ENCODE assay signal across 8 cellular contexts in genomic region chr9:116000748-116001329, GRCh38.
A peak's percentile ranks its signal among the peaks of the same experiment; 100 is the strongest.
DNase-seq lines count a peak whose midpoint lies in the region; ATAC-seq and TF ChIP-seq lines count a peak whose summit lies in the region.
"Had no signal": no experiment of that assay in that cellular context is flagged by ENCODE, and none has a peak within 500 bp of the region (broad histone marks: within the 10 kb centered on the region; RNA-seq: fewer than 3 reads in every experiment).

No MANE protein-coding gene starts in this region.

- H3K27ac Mint-ChIP-seq in GM23338 = no peak overlapping the region
- H3K27ac Mint-ChIP-seq: memory B cell had no signal

- ATAC-seq in GM23338 = peak; percentile 92
- ATAC-seq in Panc1 = no peak

- no peak overlapping the region for H3K4me2 ChIP-seq in GM23338

- H3K9me3 Mint-ChIP-seq in GM23338 = no peaks in the 10 kb centered on the region

- H3K27me3 ChIP-seq in GM23338 (ENCODE audit: insufficient read depth) (no peaks in the 10 kb centered on the region), Panc1 (ENCODE audit: control insufficient read depth, insufficient read depth, low read length) (no peaks in the 10 kb centered on the region), iPS DF 6.9 (ENCODE audit: control insufficient read depth, insufficient read depth, low read length) (no peaks in the 10 kb centered on the region)

- H4K20me1 ChIP-seq in GM23338 (replicated peaks; ENCODE audit: insufficient read depth) = no peaks in the 10 kb centered on the region

- no CpG with 5 or more reads among the region's 4 CpGs for WGBS in iPS DF 6.9 (ENCODE audit: insufficient coverage, insufficient read length)

- POLR2A ChIA-PET in Panc1 (lab: Charles Lee) = no interaction called here

- no peaks in the 10 kb centered on the region for H3K9me3 ChIP-seq in Panc1 (ENCODE audit: control insufficient read depth, insufficient read depth, low read depth, low read length)
- H3K9me3 ChIP-seq in iPS DF 6.9 (ENCODE audit: control insufficient read depth, insufficient read depth, low read length) = no peaks in the 10 kb centered on the region

- TF ChIP-seq CTCF in GM12865 (IDR thresholded peaks at IDR 0.05; ENCODE audit: insufficient read depth, low read depth, low read length, missing control alignments) (peak; percentile 42), GM23338 (conservative IDR thresholded peaks at IDR 0.05; ENCODE audit: low read depth in 2 of 2) (peak; percentile 75 to 84), Panc1 (IDR thresholded peaks at IDR 0.05) (peak; percentile 56)

- BruUV-seq in Panc1 (replicated peaks; lab: Mats Ljungman, UMichigan) = no TSS peak

- no peaks in the 10 kb centered on the region for H3K4me1 ChIP-seq in GM23338 (ENCODE audit: insufficient read depth)
- H3K4me1 ChIP-seq in Panc1 (ENCODE audit: control insufficient read depth, insufficient read depth, low read length) = no peaks in the 10 kb centered on the region
- no peaks in the 10 kb centered on the region for H3K4me1 ChIP-seq in iPS DF 6.9 (ENCODE audit: control insufficient read depth, insufficient read depth, low read length)

- CTCF ChIA-PET in Panc1 (lab: Charles Lee) = no interaction called here

- no peak overlapping the region for H3K27ac ChIP-seq in GM23338 (ENCODE audit: low read depth)
- H3K27ac ChIP-seq in Panc1 (ENCODE audit: low read length) = no peak overlapping the region
- no peak overlapping the region for H3K27ac ChIP-seq in iPS DF 6.9 (ENCODE audit: low read length)

- no peaks in the 10 kb centered on the region for H3K36me3 Mint-ChIP-seq in GM23338 (ENCODE audit: low read depth)
- H3K36me3 Mint-ChIP-seq: memory B cell had no signal

- H3K4me1 Mint-ChIP-seq in GM23338 = no peaks in the 10 kb centered on the region
- H3K4me1 Mint-ChIP-seq: memory B cell had no signal

- in situ Hi-C loops in Panc1 (cut with HindIII; ENCODE audit: low pct_unique_long_range_greater_than_20kb, low sequenced_read_pairs) = no loop called here

- H3K4me3 Mint-ChIP-seq in GM23338 = no peak overlapping the region
- H3K4me3 Mint-ChIP-seq: memory B cell had no signal

- H3K9me2 ChIP-seq in GM23338 (ENCODE audit: insufficient read depth) = no peaks in the 10 kb centered on the region; the same call in 1 of the 2 replicates

- intact Hi-C loops in Panc1 (cut with micrococcal nuclease; ENCODE audit: unreplicated experiment) = no loop called here

- no peak overlapping the region for H2AFZ ChIP-seq in GM23338

- H3K4me3 ChIP-seq in GM12865 (ENCODE audit: low read depth, low read length) (no peak overlapping the region), GM23338 (no peak overlapping the region), Panc1 (ENCODE audit: low read depth in 2 of 2, low read length in 2 of 2) (no peak overlapping the region), iPS DF 6.9 (ENCODE audit: low read length) (no peak overlapping the region)

- no peaks in the 10 kb centered on the region for H3F3A ChIP-seq in GM23338 (replicated peaks; ENCODE audit: low read depth)

- H3K79me2 ChIP-seq in GM23338 (replicated peaks; ENCODE audit: insufficient read depth) = no peaks in the 10 kb centered on the region

- peak; percentile 11 for DNase-seq in GM12865 (ENCODE audit: low read depth)
- DNase-seq in GM23338 (ENCODE audit: low spot score) = peak; percentile 73
- no peak for DNase-seq in Panc1 (ENCODE audit: low read depth, low spot score)
- DNase-seq in iPS DF 6.9 (ENCODE audit: low read depth, low spot score) = peak; percentile 0
- no peak for DNase-seq in stimulated activated naive CD4-positive, alpha-beta T cell treated with Interleukin-2 at 50 U/mL for 16 hours (lab: John Stamatoyannopoulos, UW)
- no peak for DNase-seq in activated CD8-positive, alpha-beta memory T cell treated with anti-CD3 and anti-CD28 coated beads for 24 hours
- no peak for DNase-seq in Ammon's horn (ENCODE audit: low spot score)

- no peaks in the 10 kb centered on the region for H3K27me3 Mint-ChIP-seq in GM23338 (ENCODE audit: insufficient read depth, low read depth, poor library complexity)
- H3K27me3 Mint-ChIP-seq: memory B cell had no signal

- no peaks in the 10 kb centered on the region for H3K36me3 ChIP-seq in GM23338 (ENCODE audit: insufficient read depth)
- H3K36me3 ChIP-seq in Panc1 (ENCODE audit: control insufficient read depth, insufficient read depth, low read length) = no peaks in the 10 kb centered on the region
- no peaks in the 10 kb centered on the region for H3K36me3 ChIP-seq in iPS DF 6.9 (ENCODE audit: control insufficient read depth, insufficient read depth, low read length)

TF ChIP-seq in GM23338, 12 proteins besides CTCF, POLR2A, EP300 and RAD21 (continues in another document):
- TF ChIP-seq ZNF462 (CRISPR knock-in tag; IDR thresholded peaks at IDR 0.05) (no peak), NANOG (IDR thresholded peaks at IDR 0.05; ENCODE audit: borderline replicate concordance) (no peak), ZNF114 (CRISPR knock-in tag; IDR thresholded peaks at IDR 0.05) (no peak), EZH2phosphoT487 (IDR thresholded peaks at IDR 0.05; ENCODE audit: unreplicated experiment) (no peak)

Comparison
In these comparisons a context has a peak if more than half of its experiments do, and no peak if none do; other contexts are left out.
1. DNase-seq: peak in GM12865 (single experiment), GM23338 (single experiment) and iPS DF 6.9 (single experiment); none in Panc1 (single experiment), stimulated activated naive CD4-positive, alpha-beta T cell treated with Interleukin-2 at 50 U/mL for 16 hours (single experiment), activated CD8-positive, alpha-beta memory T cell treated with anti-CD3 and anti-CD28 coated beads for 24 hours (single experiment) and Ammon's horn (single experiment).
2. Peak in every context shown above with its lines, with median percentiles within 50 percentile points of each other: CTCF ChIP-seq.